Comparison of ENCODE assay signal across 2 cellular contexts in genomic region chr2:9398881-9399805, GRCh38.
TF ChIP-seq lines count a peak whose summit lies in the region.

No MANE protein-coding gene starts in this region.

TF ChIP-seq in A549, 52 proteins besides CTCF, POLR2A, EP300 and RAD21:
- TF ChIP-seq TFCP2L1 (CRISPR knock-in tag; IDR thresholded peaks at IDR 0.05) (no peak), TP53 (CRISPR knock-in tag; IDR thresholded peaks at IDR 0.05) (no peak), MAFK (IDR thresholded peaks at IDR 0.05; ENCODE audit: partially characterized antibody) (peak; percentile 66)
- TF ChIP-seq, protein P1, sequence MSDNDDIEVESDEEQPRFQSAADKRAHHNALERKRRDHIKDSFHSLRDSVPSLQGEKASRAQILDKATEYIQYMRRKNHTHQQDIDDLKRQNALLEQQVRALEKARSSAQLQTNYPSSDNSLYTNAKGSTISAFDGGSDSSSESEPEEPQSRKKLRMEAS (IDR thresholded peaks at IDR 0.05), result no peak

TF ChIP-seq in HepG2, 621 proteins besides CTCF, POLR2A, EP300 and RAD21:
- peak; percentile 32 to 61; a peak in 3 of 4 replicates for TF ChIP-seq MAFK (conservative IDR thresholded peaks at IDR 0.05 in 1 of 2, IDR thresholded peaks at IDR 0.05 in 1 of 2; ENCODE audit: low read length in 2 of 2)
- TF ChIP-seq MAFF (IDR thresholded peaks at IDR 0.05; ENCODE audit: low read depth, low read length), result 0 out of 2 replicates have a peak, but pooled peaks have one; percentile 31
- TF ChIP-seq ZNF761 (CRISPR knock-in tag; conservative IDR thresholded peaks at IDR 0.05), result no peak
- peak; percentile 9; the same call in 1 of the 2 replicates for TF ChIP-seq ZNF768 (CRISPR knock-in tag; IDR thresholded peaks at IDR 0.05)
- 0 out of 2 replicates have a peak, but pooled peaks have one; percentile 21 for TF ChIP-seq ZFP91 (CRISPR knock-in tag; IDR thresholded peaks at IDR 0.05; ENCODE audit: borderline replicate concordance)
